Comparison of ENCODE assay signal across 12 cellular contexts in the genomic region with DNA sequence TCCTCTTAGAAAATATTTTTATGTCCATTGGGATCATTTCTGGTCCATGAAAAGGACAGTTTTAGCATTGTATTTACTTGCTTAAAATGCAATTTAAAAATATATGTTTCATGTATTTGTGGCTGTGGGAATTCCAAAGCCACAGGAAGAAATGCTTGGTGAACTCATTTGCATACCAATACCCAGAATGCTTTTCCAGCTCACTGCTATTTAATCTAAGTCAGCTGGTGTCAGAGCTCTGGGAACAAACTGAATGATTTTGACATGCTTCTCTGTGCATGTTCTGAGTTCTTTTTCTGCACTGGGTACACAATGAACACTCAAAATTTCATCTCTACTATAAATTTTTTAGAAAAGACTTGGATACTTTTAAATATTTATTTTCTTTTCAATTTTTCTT.
"Had no signal": no experiment of that assay in that cellular context is flagged by ENCODE, and none has a peak within 500 bp of the region (broad histone marks: within the 10 kb centered on the region; RNA-seq: fewer than 3 reads in every experiment).

No MANE protein-coding gene starts in this region.

- H3K36me3 ChIP-seq: ovary, transverse colon had no signal

- H3K27me3 ChIP-seq: hepatocyte, ovary, transverse colon had no signal

- ATAC-seq: activated CD8-positive, alpha-beta T cell treated with anti-CD3 and anti-CD28 coated beads, Interleukin-2, amount 10 ng/mL, durations not matched to agents 7 days and 5 days; esophagus mucosa; sciatic nerve; stimulated activated naive CD8-positive, alpha-beta T cell treated with anti-CD3 and anti-CD28 coated beads, Interleukin-15, Interleukin-2, amounts not matched to agents 100 U/mL and 50 U/mL, for 24 hours had no signal

- H3K4me3 ChIP-seq: hepatocyte, ovary, transverse colon had no signal

- H3K4me1 ChIP-seq: transverse colon had no signal

- H3K27ac ChIP-seq: hepatocyte, ovary, transverse colon had no signal

- DNase-seq: activated B cell treated with CpG ODN at 0.5 μM for 24 hours; activated CD4-positive, alpha-beta T cell treated with anti-CD3 and anti-CD28 coated beads, Interleukin-2, amount 10 ng/mL, durations not matched to agents 24 days and 14 days; activated CD8-positive, alpha-beta memory T cell treated with anti-CD3 and anti-CD28 coated beads, Interleukin-2, amount 50 U/mL, for 4 hours; activated CD8-positive, alpha-beta T cell treated with anti-CD3 and anti-CD28 coated beads, Interleukin-2, amount 10 ng/mL, durations not matched to agents 7 days and 5 days; activated effector memory CD4-positive, alpha-beta T cell treated with anti-CD3 and anti-CD28 coated beads, Interleukin-2, amount 50 U/mL, for 16 hours; activated T-cell treated with anti-CD3 and anti-CD28 coated beads, Interleukin-2, amount 50 U/mL, for 48 hours; ovary; stimulated activated naive CD8-positive, alpha-beta T cell treated with anti-CD3 and anti-CD28 coated beads, Interleukin-15, Interleukin-2, amounts not matched to agents 100 U/mL and 50 U/mL, for 24 hours; transverse colon had no signal

- H3K9me3 ChIP-seq: ovary, transverse colon had no signal
